8 cellular contexts compared by ENCODE assay signal in the genomic region with DNA sequence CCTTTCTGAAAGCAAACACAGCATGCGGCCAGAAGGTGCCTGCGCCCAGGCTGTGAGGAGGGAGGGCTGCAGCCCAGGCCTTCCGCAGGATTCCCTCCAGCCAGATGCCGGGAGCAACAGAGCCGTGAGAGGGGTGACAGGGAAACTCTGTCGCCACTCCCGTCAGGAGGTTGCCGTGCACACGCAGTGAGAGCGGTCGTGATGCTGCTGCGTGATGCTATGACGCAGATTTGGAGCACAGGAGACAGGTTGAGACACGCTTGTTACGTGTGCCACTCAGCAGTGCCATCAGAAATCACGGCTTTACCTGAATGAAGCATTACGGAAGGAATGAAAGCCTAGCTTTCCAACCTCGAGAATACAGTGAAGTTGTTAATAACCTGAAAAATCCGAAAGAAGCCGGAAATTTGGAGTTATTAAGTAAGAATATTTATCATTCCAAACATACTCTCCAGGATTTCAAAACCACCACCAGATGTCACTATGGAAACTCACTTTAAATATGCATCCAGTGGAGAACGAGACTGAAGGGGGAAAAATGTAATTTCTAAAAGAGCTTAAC. TPM values are rescaled to one million over a fixed set of nuclear protein-coding genes. Genes with fewer than 3 reads are reported as not detected.
DNase-seq lines count a peak whose midpoint lies in the region; ATAC-seq and TF ChIP-seq lines count a peak whose summit lies in the region.

No MANE protein-coding gene starts in this region.

- intact Hi-C loops in adrenal gland (cut with DNase I): no loop called here

- DNase-seq in DMS 273 (lab: John Stamatoyannopoulos, UW; ENCODE audit: unreplicated experiment) (peak; percentile 29), DMS 273 treated with DMSO at 0.1 percent for 48 hours (lab: John Stamatoyannopoulos, UW) (no peak), adrenal gland (no peak), right atrium auricular region (ENCODE audit: low spot score) (no peak), suprapubic skin (ENCODE audit: low spot score in 2 of 2) (no peak), NCI-H128 (lab: John Stamatoyannopoulos, UW; ENCODE audit: unreplicated experiment) (no peak), NCI-H345 (lab: John Stamatoyannopoulos, UW) (no peak)

- peak; percentile 98 for TF ChIP-seq EP300 in suprapubic skin (IDR thresholded peaks at IDR 0.05)

- H3K36me3 ChIP-seq in adrenal gland (replicated peaks in 1 of 2) (no peaks in the 10 kb centered on the region), right atrium auricular region (no peaks in the 10 kb centered on the region), suprapubic skin (no peaks in the 10 kb centered on the region)

- H3K27ac ChIP-seq in adrenal gland (no peak overlapping the region), right atrium auricular region (no peak overlapping the region), suprapubic skin (no peak overlapping the region)

- H3K4me1 ChIP-seq in adrenal gland (replicated peaks in 1 of 2) (no peaks in the 10 kb centered on the region), right atrium auricular region (peaks cover 0 to 11% of the 10 kb centered on the region in 2 donors), suprapubic skin (peaks cover 10% of the 10 kb centered on the region)

- TF ChIP-seq CTCF in adrenal gland (IDR thresholded peaks at IDR 0.05) (peak; percentile 22 to 51 (median 32)), right atrium auricular region (IDR thresholded peaks at IDR 0.05) (peak; percentile 48 to 70), suprapubic skin (IDR thresholded peaks at IDR 0.05) (peak; percentile 16 to 44)

- TF ChIP-seq POLR2A in adrenal gland (IDR thresholded peaks at IDR 0.05): no peak
- no peak for TF ChIP-seq POLR2A in suprapubic skin (IDR thresholded peaks at IDR 0.05)

- no peak overlapping the region for H3K4me3 ChIP-seq in adrenal gland
- no peak overlapping the region for H3K4me3 ChIP-seq in right atrium auricular region
- H3K4me3 ChIP-seq in suprapubic skin: no peak overlapping the region

- ATAC-seq in HG03045 (IDR thresholded peaks at IDR 0.05; ENCODE audit: unreplicated experiment): no peak

- 40 to 53% (median 46%) methylated on average over 21 of the region's 21 CpGs for WGBS in adrenal gland, 4 donors
- WGBS in suprapubic skin: 40% methylated on average over 21 of the region's 21 CpGs

- H3K9me3 ChIP-seq in adrenal gland (replicated peaks in 1 of 3): no peaks in the 10 kb centered on the region
- no peaks in the 10 kb centered on the region for H3K9me3 ChIP-seq in right atrium auricular region
- H3K9me3 ChIP-seq in suprapubic skin: no peaks in the 10 kb centered on the region

- no peaks in the 10 kb centered on the region for H3K27me3 ChIP-seq in adrenal gland
- H3K27me3 ChIP-seq in right atrium auricular region: no peaks in the 10 kb centered on the region
- no peaks in the 10 kb centered on the region for H3K27me3 ChIP-seq in suprapubic skin

RNA-seq across cellular contexts. Expression of a gene that starts 54.4 kb away (rescaled TPM):
- 1 to 10 TPM in 7 of 8 donors, under 1 TPM in 1; 0.79 to 9.8 (median 5.2) TPM for total RNA-seq in adrenal gland
- polyA plus RNA-seq in adrenal gland: 1 to 10 TPM; 1.4 to 8.1 (median 7.1) TPM
- total RNA-seq in right atrium auricular region: 10 to 100 TPM; 70.3 to 89.5 TPM
- total RNA-seq in suprapubic skin: 100 to 1,000 TPM in 3 of 4 donors, 10 to 100 TPM in 1; 91.2 to 133 (median 105) TPM

Comparison
In these comparisons a context has a peak if more than half of its experiments do, and no peak if none do; other contexts are left out.
1. RNA of a gene that starts 54.4 kb away (total RNA-seq): 91.2 to 133 TPM in suprapubic skin and 70.3 to 89.5 TPM in right atrium auricular region; 0.79 to 9.8 TPM in adrenal gland; every median in the first group is over 4 times any median in the second.
2. Peak in every context shown above with its lines, with median percentiles within 50 percentile points of each other: CTCF ChIP-seq.